In the genomic region with DNA sequence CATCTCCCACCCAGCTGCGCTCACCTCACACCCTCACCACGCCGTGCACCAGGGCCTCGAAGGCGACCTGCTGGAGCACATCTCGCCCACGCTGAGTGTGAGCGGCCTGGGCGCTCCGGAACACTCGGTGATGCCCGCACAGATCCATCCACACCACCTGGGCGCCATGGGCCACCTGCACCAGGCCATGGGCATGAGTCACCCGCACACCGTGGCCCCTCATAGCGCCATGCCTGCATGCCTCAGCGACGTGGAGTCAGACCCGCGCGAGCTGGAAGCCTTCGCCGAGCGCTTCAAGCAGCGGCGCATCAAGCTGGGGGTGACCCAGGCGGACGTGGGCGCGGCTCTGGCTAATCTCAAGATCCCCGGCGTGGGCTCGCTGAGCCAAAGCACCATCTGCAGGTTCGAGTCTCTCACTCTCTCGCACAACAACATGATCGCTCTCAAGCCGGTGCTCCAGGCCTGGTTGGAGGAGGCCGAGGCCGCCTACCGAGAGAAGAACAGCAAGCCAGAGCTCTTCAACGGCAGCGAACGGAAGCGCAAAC, we compare ENCODE assay signal across 18 cellular contexts. TPM values are rescaled to one million over a fixed set of nuclear protein-coding genes. Genes with fewer than 3 reads are reported as not detected.
DNase-seq lines count a peak whose midpoint lies in the region; ATAC-seq, FAIRE-seq and TF ChIP-seq lines count a peak whose summit lies in the region.
"Had no signal": no experiment of that assay in that cellular context is flagged by ENCODE, and none has a peak within 500 bp of the region (broad histone marks: within the 10 kb centered on the region; RNA-seq: fewer than 3 reads in every experiment).

No MANE protein-coding gene starts in this region.

- H2AFZ ChIP-seq in ACC112 (ENCODE audit: low read length, unreplicated experiment): no peak overlapping the region
- H2AFZ ChIP-seq in GM23248: no peak overlapping the region
- no peak overlapping the region for H2AFZ ChIP-seq in H1 (ENCODE audit: low read length)

- peaks cover 28% of the 10 kb centered on the region for H3K4me1 Mint-ChIP-seq in nephron

- in situ Hi-C loops in GM23248 (cut with MboI): no loop called here

- H3K9ac ChIP-seq in GM23248 (no peak overlapping the region), H1 (replicated peaks in 1 of 4; ENCODE audit: extremely low read depth in 1 of 4, low read depth in 3 of 4, low read length in 3 of 4) (no peak overlapping the region)

- TF ChIP-seq CTCF in H1 (IDR thresholded peaks at IDR 0.05; ENCODE audit: control extremely low read depth in 1 of 3, insufficient read depth in 1 of 3, low read depth in 1 of 3, low read length in 3 of 3) (no peak), nephron (IDR thresholded peaks at IDR 0.05; ENCODE audit: unreplicated experiment in 3 of 3) (no peak)

- H3K56ac ChIP-seq in H1 (replicated peaks; ENCODE audit: insufficient read length, low read depth, low read length): no peak overlapping the region

- TF ChIP-seq RAD21 in H1 (IDR thresholded peaks at IDR 0.05 in 1 of 2, conservative IDR thresholded peaks at IDR 0.05 in 1 of 2; ENCODE audit: low read depth in 2 of 2, low read length in 2 of 2): no peak

- POLR2A ChIA-PET in H1 (lab: Charles Lee; ENCODE audit: partially characterized antibody): no interaction called here

- H3K79me1 ChIP-seq in H1 (ENCODE audit: low read depth, low read length): no peaks in the 10 kb centered on the region

- H3K27me3 ChIP-seq in ACC112 (ENCODE audit: insufficient read depth, low read length) (peaks cover 99% of the 10 kb centered on the region), GM23248 (replicated peaks; ENCODE audit: insufficient read depth) (peaks cover 95% of the 10 kb centered on the region), H1 (replicated peaks in 1 of 4; ENCODE audit: control insufficient read depth in 3 of 4, extremely low read depth in 1 of 4, insufficient read depth in 3 of 4, low read length in 3 of 4) (peaks cover 98 to 100% (median 100%) of the 10 kb centered on the region in 4 experiments), SJCRH30 (no peaks in the 10 kb centered on the region; the same call in none of the 2 replicates)
- H3K27me3 ChIP-seq: ovary had no signal

- no peak overlapping the region for H3K4me2 ChIP-seq in GM23248 (ENCODE audit: unreplicated experiment)
- peak overlapping the region; percentile 84 to 89 for H3K4me2 ChIP-seq in H1 (ENCODE audit: insufficient read depth in 1 of 2, low read depth in 2 of 2, low read length in 2 of 2)

- no peak overlapping the region for H4K5ac ChIP-seq in H1 (ENCODE audit: insufficient read length, low read depth, low read length)

- H2BK12ac ChIP-seq in H1 (ENCODE audit: low read depth, low read length): peak overlapping the region; percentile 94; the same call in 1 of the 2 replicates

- no peak overlapping the region for H2BK5ac ChIP-seq in H1 (ENCODE audit: low read depth, low read length)

- H3K23ac ChIP-seq in H1 (ENCODE audit: insufficient read length): no peak overlapping the region

- TF ChIP-seq POLR2A in H1 (IDR thresholded peaks at IDR 0.05; ENCODE audit: control extremely low read depth in 1 of 2, low read depth in 2 of 2, low read length in 2 of 2): no peak

- no peak overlapping the region for H2AK5ac ChIP-seq in H1 (ENCODE audit: low read depth, low read length)

- H3K4me1 ChIP-seq in ACC112 (ENCODE audit: control insufficient read depth, insufficient read depth, low read length, unreplicated experiment): no peaks in the 10 kb centered on the region
- no peaks in the 10 kb centered on the region for H3K4me1 ChIP-seq in GM23248 (ENCODE audit: insufficient read depth)
- H3K4me1 ChIP-seq in H1 (replicated peaks in 1 of 4; ENCODE audit: control insufficient read depth in 3 of 4, insufficient read depth in 4 of 4, low read length in 3 of 4): peaks cover 14 to 33% (median 23%) of the 10 kb centered on the region in 4 experiments
- H3K4me1 ChIP-seq in SJCRH30: no peaks in the 10 kb centered on the region

- H3K9me3 ChIP-seq in GM23248 (ENCODE audit: low read depth) (no peaks in the 10 kb centered on the region), H1 (ENCODE audit: insufficient read depth in 2 of 2, low read depth in 1 of 2, low read length in 1 of 2) (no peaks in the 10 kb centered on the region), SJCRH30 (replicated peaks) (no peaks in the 10 kb centered on the region)
- H3K9me3 ChIP-seq: ovary, tibial artery had no signal

- H3K9me3 Mint-ChIP-seq in nephron: peaks cover 6% of the 10 kb centered on the region

- 0 out of 2 replicates have a peak overlapping the region, but pooled peaks have one; percentile 51 for H3K4me3 ChIP-seq in ACC112 (ENCODE audit: low read depth, low read length)
- H3K4me3 ChIP-seq in GM23248: 0 out of 2 replicates have a peak overlapping the region, but pooled peaks have one; percentile 43
- H3K4me3 ChIP-seq in H1 (ENCODE audit: extremely low read depth in 1 of 4, insufficient read depth in 2 of 4, low read depth in 3 of 4, low read length in 4 of 4): peak overlapping the region in 1 of 4 experiments; percentile 66; a peak in 2 of 8 replicates
- no peak overlapping the region for H3K4me3 ChIP-seq in SJCRH30
- H3K4me3 ChIP-seq: ovary, skin epidermis had no signal

- peak overlapping the region; percentile 47 to 70 (median 63) for H3K4me3 Mint-ChIP-seq in nephron
- H3K4me3 Mint-ChIP-seq: activated CD4-positive, alpha-beta T cell treated with anti-CD3 and anti-CD28 coated beads for 36 hours; B cell had no signal

- H3K23me2 ChIP-seq in H1 (ENCODE audit: low read depth, low read length): peaks cover 14% of the 10 kb centered on the region; the same call in 1 of the 2 replicates

- H3K79me2 ChIP-seq in ACC112 (ENCODE audit: control insufficient read depth, insufficient read depth, low read length, unreplicated experiment) (no peaks in the 10 kb centered on the region), GM23248 (ENCODE audit: insufficient read depth) (no peaks in the 10 kb centered on the region), H1 (ENCODE audit: control insufficient read depth in 1 of 2, insufficient read depth in 2 of 2, low read length in 2 of 2) (no peaks in the 10 kb centered on the region)

- H2BK15ac ChIP-seq in H1 (ENCODE audit: low read length): peak overlapping the region; percentile 66; the same call in 1 of the 2 replicates

- DNase-seq in GM23248: no peak
- no peak for DNase-seq in H1 (ENCODE audit: low read depth in 1 of 2, low spot score in 2 of 2)
- no peak for DNase-seq in NCI-H510A treated with DMSO at 0.1 percent for 48 hours (lab: John Stamatoyannopoulos, UW)
- no peak for DNase-seq in NCI-H345 treated with DMSO at 0.1 percent for 48 hours (lab: John Stamatoyannopoulos, UW; ENCODE audit: unreplicated experiment)
- no peak for DNase-seq in SJCRH30
- DNase-seq: NCI-H1436 treated with DMSO at 0.1 percent for 48 hours, NCI-H446, SHP77, T-helper 9 cell had no signal

- no peak overlapping the region for H2BK20ac ChIP-seq in H1 (ENCODE audit: low read length)

- no peaks in the 10 kb centered on the region for H3K36me3 ChIP-seq in ACC112 (ENCODE audit: insufficient read depth, low read length)
- no peaks in the 10 kb centered on the region for H3K36me3 ChIP-seq in GM23248 (ENCODE audit: low read depth)
- H3K36me3 ChIP-seq in H1 (ENCODE audit: control insufficient read depth in 2 of 4, insufficient read depth in 4 of 4, low read length in 3 of 4): peaks cover 0 to 5% (median 0%) of the 10 kb centered on the region in 4 experiments; a peak in 1 of 8 replicates
- no peaks in the 10 kb centered on the region for H3K36me3 ChIP-seq in SJCRH30
- H3K36me3 ChIP-seq: ovary, tibial artery had no signal

- H3K27ac Mint-ChIP-seq in nephron: no peak overlapping the region
- H3K27ac Mint-ChIP-seq: activated CD4-positive, alpha-beta T cell treated with anti-CD3 and anti-CD28 coated beads for 36 hours; B cell had no signal

- CTCF ChIA-PET in H1 (lab: Charles Lee; ENCODE audit: partially characterized antibody): interaction anchor here (1.2 to 1.5 kb wide), 2 partner anchors 9 to 33 kb away, joined by 3 to 4 read pairs; no protein-coding TSS in a partner anchor

- no peak for TF ChIP-seq EP300 in H1 (IDR thresholded peaks at IDR 0.05; ENCODE audit: borderline replicate concordance in 1 of 2, low read depth in 2 of 2, low read length in 2 of 2)

- no peak overlapping the region for H3K18ac ChIP-seq in H1 (ENCODE audit: extremely low read depth, low read length)

- no peaks in the 10 kb centered on the region for H3F3A ChIP-seq in GM23248 (ENCODE audit: insufficient read depth)

- H3K14ac ChIP-seq in H1 (ENCODE audit: insufficient read length): no peak overlapping the region

- H3K9me2 ChIP-seq in GM23248 (ENCODE audit: insufficient read depth): no peaks in the 10 kb centered on the region

- H3K36me3 Mint-ChIP-seq in nephron (ENCODE audit: low read depth): peaks cover 3% of the 10 kb centered on the region

- no peak for FAIRE-seq in H1 (lab: Jason Lieb, UNC)

- H3K4ac ChIP-seq in H1 (replicated peaks; ENCODE audit: insufficient read length, low read depth, low read length): no peak overlapping the region

- H4K20me1 ChIP-seq in GM23248 (ENCODE audit: insufficient read depth) (no peaks in the 10 kb centered on the region), H1 (replicated peaks in 1 of 2; ENCODE audit: control insufficient read depth in 1 of 2, insufficient read depth in 2 of 2, low read length in 2 of 2) (peaks cover 22 to 59% of the 10 kb centered on the region in 2 experiments)

- ATAC-seq in HG02840 (IDR thresholded peaks at IDR 0.05; ENCODE audit: low FRiP score, unreplicated experiment): no peak
- ATAC-seq: activated CD4-positive, alpha-beta T cell treated with anti-CD3 and anti-CD28 coated beads for 36 hours had no signal

- H4K8ac ChIP-seq in H1 (ENCODE audit: extremely low read depth, insufficient read depth, low read length): no peak overlapping the region

- H3K27me3 Mint-ChIP-seq in nephron (ENCODE audit: low read depth): peaks cover 100% of the 10 kb centered on the region

- H3K27ac ChIP-seq in ACC112 (ENCODE audit: low read depth, low read length) (no peak overlapping the region), GM23248 (no peak overlapping the region), H1 (ENCODE audit: low read depth, low read length) (no peak overlapping the region), SJCRH30 (no peak overlapping the region)
- H3K27ac ChIP-seq: epithelial cell of prostate, ovary, skin epidermis, tibial artery had no signal

- H2BK120ac ChIP-seq in H1 (replicated peaks; ENCODE audit: low read depth, low read length): no peak overlapping the region

- 10 to 11% methylated on average over 40 of the region's 44 CpGs for WGBS in GM23248 (ENCODE audit: low coverage in 1 of 2, low lambda C conversion rate in 2 of 2, missing lambda C conversion rate in 2 of 2), 2 experiments
- WGBS in H1 (ENCODE audit: extremely low coverage in 1 of 2, insufficient coverage in 1 of 2, insufficient read length in 1 of 2, insufficient replicate concordance in 2 of 2, low coverage in 1 of 2, low lambda C conversion rate in 2 of 2, missing lambda C conversion rate in 1 of 2), 2 experiments: 10% methylated on average over 36 of the region's 44 CpGs; no CpG with 5 or more reads in 1 of the 2 experiments

- H4K91ac ChIP-seq in H1 (replicated peaks; ENCODE audit: insufficient read length, low read length): no peak overlapping the region

RNA-seq across cellular contexts. Expression of gene POU4F3, which starts 1.1 kb away (rescaled TPM):
- total RNA-seq in GM23248 (2014; rRNA removed; shearing (Covaris generic)): 0.13 TPM in 1 of 2 replicates, not detected in the other
- polyA plus RNA-seq in GM23248 (2016; fragmentation: Nextera tagmentation; extraction: Ambion mirVana) (not detected in 2 replicates), H1 (2011; rRNA removed) (0.09 and 0.22 TPM in 2 replicates)
- total RNA-seq in H1 (2021; fragmentation: NEBNext Ultra II Directional; extraction: Animal tissue kit (Norgen Biotek cat#: 25700)): 0.11 TPM in 1 of 2 replicates, not detected in the other
- polyA plus RNA-seq in H1 (2011; cell fraction: cytosol; rRNA removed): 0.03 TPM
- polyA plus RNA-seq in H1 (2011; cell fraction: nucleus; rRNA removed): 0.10 TPM
- 0.07 TPM in 1 of 4 replicates, not detected in the others for polyA plus RNA-seq in H1 (2012, experiment 1 of 2)
- not detected for polyA plus RNA-seq in H1 (2012, experiment 2 of 2)
- polyA plus RNA-seq in H1 (2013, experiment 1 of 2): 0.06 TPM
- 0.06 TPM for polyA plus RNA-seq in H1 (2013, experiment 2 of 2)
- not detected in 2 replicates for polyA minus RNA-seq in H1 (2011; rRNA and poly(A)+ RNA removed)
- polyA minus RNA-seq in H1 (2011; cell fraction: cytosol; rRNA and poly(A)+ RNA removed): not detected
- polyA minus RNA-seq in H1 (2011; cell fraction: nucleus; rRNA and poly(A)+ RNA removed): not detected
- total RNA-seq in SJCRH30 (2014; rRNA removed; shearing (Covaris generic)): 0.13 and 0.14 TPM in 2 replicates
- total RNA-seq: activated CD4-positive, alpha-beta T cell treated with anti-CD3 and anti-CD28 coated beads for 36 hours; B cell had no signal
